Comparison of ENCODE assay signal across 23 cellular contexts in genomic region chr19:15400521-15401396, GRCh38. TPM values are rescaled to one million over a fixed set of nuclear protein-coding genes. Genes with fewer than 3 reads are reported as not detected.
A peak's percentile ranks its signal among the peaks of the same experiment; 100 is the strongest.
DNase-seq lines count a peak whose midpoint lies in the region; ATAC-seq, FAIRE-seq and TF ChIP-seq lines count a peak whose summit lies in the region.
"Had no signal": no experiment of that assay in that cellular context is flagged by ENCODE, and none has a peak within 500 bp of the region (broad histone marks: within the 10 kb centered on the region; RNA-seq: fewer than 3 reads in every experiment).

No MANE protein-coding gene starts in this region.

- no peaks in the 10 kb centered on the region for H3F3A ChIP-seq in smooth muscle cell (ENCODE audit: low read depth)

- ATAC-seq in CD8-positive, alpha-beta T cell, result no peak
- ATAC-seq: activated CD8-positive, alpha-beta T cell treated with anti-CD3 and anti-CD28 coated beads for 36 hours; body of pancreas; left lung had no signal

- no peak overlapping the region for H3K27ac Mint-ChIP-seq in CD8-positive, alpha-beta T cell
- H3K27ac Mint-ChIP-seq: activated CD8-positive, alpha-beta T cell treated with anti-CD3 and anti-CD28 coated beads for 36 hours; nephron had no signal

- POLR2A ChIA-PET in HEK293 (lab: Yijun Ruan, JAX), result interaction anchor here (1.3 to 1.7 kb wide), 2 partner anchors 18 kb away, joined by 3 to 6 read pairs; partner anchors contain the start of gene AKAP8L
- POLR2A ChIA-PET in CD8-positive, alpha-beta T cell (lab: Charles Lee), result interaction anchor here (0.8 kb wide), 1 partner anchor 9 kb away, joined by 3 read pairs; no protein-coding TSS in a partner anchor

- peaks cover 96 to 100% (median 99%) of the 10 kb centered on the region in 11 experiments for H4K20me1 ChIP-seq in BLaER1 treated with 17β-estradiol and CSF1 and Interleukin-3, amounts not matched to agents 10 nM and 100 nM
- H4K20me1 ChIP-seq in smooth muscle cell (ENCODE audit: low read depth), result peaks cover 99% of the 10 kb centered on the region

- TF ChIP-seq CTCF in HEK293 (tag by site-specific recombination; IDR thresholded peaks at IDR 0.05) (no peak), esophagus squamous epithelium (IDR thresholded peaks at IDR 0.05) (no peak), smooth muscle cell (IDR thresholded peaks at IDR 0.05; ENCODE audit: borderline replicate concordance, insufficient read depth, poor library complexity, severe bottlenecking) (no peak)
- no peak for TF ChIP-seq CTCF in CD8-positive, alpha-beta T cell (IDR thresholded peaks at IDR 0.05)

- peaks cover 76% of the 10 kb centered on the region for H3K36me3 Mint-ChIP-seq in CD8-positive, alpha-beta T cell

- no peaks in the 10 kb centered on the region for H3K9me3 Mint-ChIP-seq in CD8-positive, alpha-beta T cell
- H3K9me3 Mint-ChIP-seq: activated CD8-positive, alpha-beta T cell treated with anti-CD3 and anti-CD28 coated beads for 36 hours; nephron had no signal

- intact Hi-C loops in esophagus squamous epithelium (cut with DNase I), result no loop called here
- intact Hi-C loops in CD8-positive, alpha-beta T cell (cut with DNase I, micrococcal nuclease), result no loop called here

- no peak for TF ChIP-seq POLR2A in esophagus squamous epithelium (IDR thresholded peaks at IDR 0.05)
- TF ChIP-seq POLR2A in GM12892 (IDR thresholded peaks at IDR 0.05; ENCODE audit: low read depth, low read length), result no peak

- H3K9me3 ChIP-seq in BLaER1 treated with 17β-estradiol and CSF1 and Interleukin-3, amounts not matched to agents 10 nM and 100 nM (replicated peaks in 1 of 11), result no peaks in the 10 kb centered on the region
- H3K9me3 ChIP-seq in HEK293 (ENCODE audit: control insufficient read depth, insufficient read depth, low read depth, low read length), result no peaks in the 10 kb centered on the region
- no peaks in the 10 kb centered on the region for H3K9me3 ChIP-seq in esophagus squamous epithelium
- H3K9me3 ChIP-seq in smooth muscle cell (replicated peaks; ENCODE audit: low read depth), result no peaks in the 10 kb centered on the region
- H3K9me3 ChIP-seq in CD8-positive, alpha-beta T cell (ENCODE audit: low read length), result no peaks in the 10 kb centered on the region
- H3K9me3 ChIP-seq: body of pancreas, left lung, SJSA1, testis had no signal

- H3K4me3 ChIP-seq in BLaER1 treated with 17β-estradiol and CSF1 and Interleukin-3, amounts not matched to agents 10 nM and 100 nM, result no peak overlapping the region; a peak in 1 of 20 replicates
- H3K4me3 ChIP-seq in HEK293 (ENCODE audit: low read depth, low read length), result no peak overlapping the region
- H3K4me3 ChIP-seq in esophagus squamous epithelium, result no peak overlapping the region
- no peak overlapping the region for H3K4me3 ChIP-seq in rectal smooth muscle tissue (ENCODE audit: low read length)
- H3K4me3 ChIP-seq in smooth muscle cell, result no peak overlapping the region
- H3K4me3 ChIP-seq in CD8-positive, alpha-beta T cell (ENCODE audit: low read depth, low read length), result no peak overlapping the region
- H3K4me3 ChIP-seq: body of pancreas, left lung, SJSA1, testis had no signal

- H3K4me1 ChIP-seq in BLaER1 treated with 17β-estradiol and CSF1 and Interleukin-3, amounts not matched to agents 10 nM and 100 nM, result peaks cover 99 to 100% (median 100%) of the 10 kb centered on the region in 10 experiments
- H3K4me1 ChIP-seq in HEK293 (ENCODE audit: control insufficient read depth, insufficient read depth, low read length) (no peaks in the 10 kb centered on the region), esophagus squamous epithelium (peaks cover 0 to 51% (median 15%) of the 10 kb centered on the region in 3 donors), rectal smooth muscle tissue (ENCODE audit: control insufficient read depth, insufficient read depth, low read length) (peaks cover 38% of the 10 kb centered on the region), smooth muscle cell (ENCODE audit: low read depth) (no peaks in the 10 kb centered on the region)
- H3K4me1 ChIP-seq in CD8-positive, alpha-beta T cell (ENCODE audit: insufficient read depth, low read length), result no peaks in the 10 kb centered on the region
- H3K4me1 ChIP-seq: SJSA1 had no signal

- H2AFZ ChIP-seq in smooth muscle cell (ENCODE audit: low read depth), result no peak overlapping the region

- peaks cover 81 to 90% (median 85%) of the 10 kb centered on the region in 11 experiments for H3K36me3 ChIP-seq in BLaER1 treated with 17β-estradiol and CSF1 and Interleukin-3, amounts not matched to agents 10 nM and 100 nM
- H3K36me3 ChIP-seq in HEK293 (ENCODE audit: control insufficient read depth in 2 of 2, insufficient read depth in 1 of 2, low read length in 2 of 2) (peaks cover 23 to 94% of the 10 kb centered on the region in 2 experiments), esophagus squamous epithelium (peaks cover 58 to 100% (median 60%) of the 10 kb centered on the region in 3 donors), rectal smooth muscle tissue (ENCODE audit: control insufficient read depth, insufficient read depth, low read length) (peaks cover 59% of the 10 kb centered on the region), smooth muscle cell (ENCODE audit: low read depth) (no peaks in the 10 kb centered on the region)
- peaks cover 66% of the 10 kb centered on the region for H3K36me3 ChIP-seq in CD8-positive, alpha-beta T cell (ENCODE audit: insufficient read depth, low read length)

- no peak for DNase-seq in esophagus squamous epithelium (lab: John Stamatoyannopoulos, UW)
- DNase-seq in NCI-H1092 treated with DMSO at 0.1 percent for 48 hours (lab: John Stamatoyannopoulos, UW), result no peak
- DNase-seq in smooth muscle cell (lab: John Stamatoyannopoulos, UW; ENCODE audit: unreplicated experiment), result no peak
- DNase-seq in GM12892 (ENCODE audit: insufficient read length), result no peak
- DNase-seq in CD8-positive, alpha-beta T cell, result no peak
- DNase-seq: activated CD4-positive, alpha-beta T cell treated with anti-CD3 and anti-CD28 coated beads for 1 hour; activated CD8-positive, alpha-beta T cell treated with anti-CD3 and anti-CD28 coated beads for 36 hours; body of pancreas; DMS 273 treated with DMSO at 0.1 percent for 48 hours; left lung; MM.1S; NCI-H1436 treated with DMSO at 0.1 percent for 48 hours; NCI-H510A treated with DMSO at 0.1 percent for 48 hours; NK-92 treated with Interleukin-12 subunit alpha and Interleukin-12 subunit beta, amount 100 ng/mL, for 24 hours; small intestine; testis had no signal

- H3K4me3 Mint-ChIP-seq in CD8-positive, alpha-beta T cell, result no peak overlapping the region
- H3K4me3 Mint-ChIP-seq: activated CD8-positive, alpha-beta T cell treated with anti-CD3 and anti-CD28 coated beads for 36 hours; nephron had no signal

- H3K4me2 ChIP-seq in BLaER1 treated with 17β-estradiol and CSF1 and Interleukin-3, amounts not matched to agents 10 nM and 100 nM, result peak overlapping the region; percentile 61 to 99 (median 88)
- H3K4me2 ChIP-seq in smooth muscle cell, result no peak overlapping the region

- peak overlapping the region in 2 of 11 experiments; percentile 5 to 14; a peak in 3 of 22 replicates for H3K27ac ChIP-seq in BLaER1 treated with 17β-estradiol and CSF1 and Interleukin-3, amounts not matched to agents 10 nM and 100 nM
- H3K27ac ChIP-seq in HEK293 (ENCODE audit: extremely low read depth, low read depth, low read length), result no peak overlapping the region
- H3K27ac ChIP-seq in esophagus squamous epithelium, result peak overlapping the region in 3 of 4 donors; percentile 48 to 80 (median 79)
- peak overlapping the region; percentile 18 for H3K27ac ChIP-seq in rectal smooth muscle tissue (ENCODE audit: low read depth, low read length)
- no peak overlapping the region for H3K27ac ChIP-seq in smooth muscle cell (ENCODE audit: low read depth)
- no peak overlapping the region for H3K27ac ChIP-seq in CD8-positive, alpha-beta T cell (ENCODE audit: low read depth, low read length)
- H3K27ac ChIP-seq: body of pancreas, left lung, SJSA1, testis had no signal

- no peaks in the 10 kb centered on the region for H3K27me3 ChIP-seq in BLaER1 treated with 17β-estradiol and CSF1 and Interleukin-3, amounts not matched to agents 10 nM and 100 nM
- no peaks in the 10 kb centered on the region for H3K27me3 ChIP-seq in esophagus squamous epithelium
- H3K27me3 ChIP-seq in rectal smooth muscle tissue (ENCODE audit: control insufficient read depth, insufficient read depth, low read length), result no peaks in the 10 kb centered on the region
- H3K27me3 ChIP-seq in smooth muscle cell (ENCODE audit: low read depth), result no peaks in the 10 kb centered on the region
- no peaks in the 10 kb centered on the region for H3K27me3 ChIP-seq in CD8-positive, alpha-beta T cell (ENCODE audit: insufficient read depth, low read length)
- H3K27me3 ChIP-seq: body of pancreas, left lung, SJSA1, testis had no signal

- peaks cover 25% of the 10 kb centered on the region for H3K4me1 Mint-ChIP-seq in CD8-positive, alpha-beta T cell (ENCODE audit: low read depth)

- FAIRE-seq in GM12892 (lab: Jason Lieb, UNC), result no peak
- FAIRE-seq: RCC 7860, small intestine, TTC549 had no signal

- 83 to 87% methylated on average over 5 to 9 of the region's 29 CpGs for WGBS in esophagus squamous epithelium, 2 donors
- 98% methylated on average over 29 of the region's 29 CpGs for WGBS in smooth muscle cell (ENCODE audit: low lambda C conversion rate)

- peaks cover 57% of the 10 kb centered on the region for H3K79me2 ChIP-seq in smooth muscle cell (ENCODE audit: low read depth)

- CTCF ChIA-PET in HEK293 (lab: Yijun Ruan, JAX), result interaction anchor here (0.6 kb wide), 1 partner anchor 153 kb away, joined by 3 read pairs; no protein-coding TSS in a partner anchor
- CTCF ChIA-PET in CD8-positive, alpha-beta T cell (lab: Charles Lee), result interaction anchor here (1.2 kb wide), 1 partner anchor 11 kb away, joined by 3 read pairs; no protein-coding TSS in a partner anchor

- peak overlapping the region in 8 of 11 experiments; percentile 33 to 68 (median 59); a peak in 10 of 22 replicates for H3K9ac ChIP-seq in BLaER1 treated with 17β-estradiol and CSF1 and Interleukin-3, amounts not matched to agents 10 nM and 100 nM
- no peak overlapping the region for H3K9ac ChIP-seq in rectal smooth muscle tissue (ENCODE audit: low read length)
- H3K9ac ChIP-seq in smooth muscle cell (ENCODE audit: low read depth), result no peak overlapping the region

- H3K27me3 Mint-ChIP-seq in CD8-positive, alpha-beta T cell (ENCODE audit: low read depth), result no peaks in the 10 kb centered on the region
- H3K27me3 Mint-ChIP-seq: activated CD8-positive, alpha-beta T cell treated with anti-CD3 and anti-CD28 coated beads for 36 hours had no signal

RNA-seq across cellular contexts. Expression of gene AKAP8L, which starts 18.0 kb away (rescaled TPM):
- 10 to 100 TPM; 33.9 to 90.2 (median 63.4) TPM for total RNA-seq in esophagus squamous epithelium
- 61.9 and 92.0 TPM in 2 replicates for total RNA-seq in smooth muscle cell
- 93.9 and 105 TPM in 2 replicates for polyA plus RNA-seq in smooth muscle cell
- polyA plus RNA-seq in GM12892 (2012; ENCODE audit: missing spikeins), result 33.2 TPM
- 100 to 1,000 TPM; 174 to 199 TPM for total RNA-seq in CD8-positive, alpha-beta T cell

RNA-seq across cellular contexts. Expression of gene AKAP8, which starts 21.2 kb away (rescaled TPM):
- 10 to 100 TPM; 17.4 to 32.4 (median 21.7) TPM for total RNA-seq in esophagus squamous epithelium
- 12.0 and 24.2 TPM in 2 replicates for total RNA-seq in smooth muscle cell
- polyA plus RNA-seq in smooth muscle cell, result 19.1 and 27.3 TPM in 2 replicates
- polyA plus RNA-seq in GM12892 (2012; ENCODE audit: missing spikeins), result 12.6 TPM
- 100 to 1,000 TPM in 1 of 2 experiments, 10 to 100 TPM in 1; 97.4 to 109 TPM for total RNA-seq in CD8-positive, alpha-beta T cell

RNA-seq across cellular contexts. Expression of gene WIZ, which starts 49.0 kb away (rescaled TPM):
- total RNA-seq in esophagus squamous epithelium (10 to 100 TPM; 17.2 to 36.5 (median 30.0) TPM), smooth muscle cell (13.5 and 23.1 TPM in 2 replicates)
- 40.5 and 41.5 TPM in 2 replicates for polyA plus RNA-seq in smooth muscle cell
- 3.3 TPM for polyA plus RNA-seq in GM12892 (2012; ENCODE audit: missing spikeins)
- 10 to 100 TPM; 16.4 to 20.1 TPM for total RNA-seq in CD8-positive, alpha-beta T cell

Comparison
In these comparisons a context has a peak if more than half of its experiments do, and no peak if none do; other contexts are left out.
1. H3K27ac ChIP-seq: peak in esophagus squamous epithelium (3 of 4) and rectal smooth muscle tissue (single experiment); none in HEK293 (single experiment), smooth muscle cell (single experiment) and CD8-positive, alpha-beta T cell (single experiment).
2. H3K9ac ChIP-seq: peak in BLaER1 treated with 17β-estradiol and CSF1 and Interleukin-3, amounts not matched to agents 10 nM and 100 nM (8 of 11); none in rectal smooth muscle tissue (single experiment) and smooth muscle cell (single experiment).